27 cellular contexts compared by ENCODE assay signal in genomic region chr5:42779083-42779482, GRCh38. TPM values are rescaled to one million over a fixed set of nuclear protein-coding genes. Genes with fewer than 3 reads are reported as not detected.
DNase-seq lines count a peak whose midpoint lies in the region; ATAC-seq and TF ChIP-seq lines count a peak whose summit lies in the region.
"Had no signal": no experiment of that assay in that cellular context is flagged by ENCODE, and none has a peak within 500 bp of the region (broad histone marks: within the 10 kb centered on the region; RNA-seq: fewer than 3 reads in every experiment).

No MANE protein-coding gene starts in this region.

- ATAC-seq in GM18502 (IDR thresholded peaks at IDR 0.05; ENCODE audit: poor library complexity, unreplicated experiment), result peak; percentile 69
- peak; percentile 72 for ATAC-seq in GM19372 (IDR thresholded peaks at IDR 0.05; ENCODE audit: low read depth, unreplicated experiment)
- ATAC-seq in HG02852 (IDR thresholded peaks at IDR 0.05; ENCODE audit: unreplicated experiment), result peak; percentile 66
- ATAC-seq in HG03280 (IDR thresholded peaks at IDR 0.05; ENCODE audit: unreplicated experiment), result peak; percentile 73
- ATAC-seq in omental fat pad (ENCODE audit: low FRiP score), result no peak
- ATAC-seq in GM19455 (IDR thresholded peaks at IDR 0.05; ENCODE audit: unreplicated experiment), result no peak
- ATAC-seq: body of pancreas; mucosa of descending colon; stimulated activated effector memory CD8-positive, alpha-beta T cell treated with anti-CD3 and anti-CD28 coated beads, Interleukin-12 subunit alpha, Interleukin-12 subunit beta, amount 100 ng/mL, for 72 hours had no signal

- no peak for TF ChIP-seq CTCF in omental fat pad (IDR thresholded peaks at IDR 0.05)

- DNase-seq in C1 segment of cervical spinal cord (lab: John Stamatoyannopoulos, UW) (no peak), omental fat pad (ENCODE audit: low spot score) (no peak)
- no peak for DNase-seq in activated T-cell treated with anti-CD3 and anti-CD28 coated beads, Interleukin-2, amount 50 U/mL, for 48 hours
- DNase-seq: activated CD4-positive, alpha-beta T cell treated with anti-CD3 and anti-CD28 coated beads for 1 hour; activated gamma-delta T cell treated with Interleukin-2 at 50 U/mL for 16 hours; activated T-cell treated with anti-CD3 and anti-CD28 coated beads, Interleukin-2, amount 50 U/mL, for 1 hour; AML-193; body of pancreas; DMS53; effector CD4-positive, alpha-beta T cell; GDM1; head of caudate nucleus; HFFc6; IMR-90; kidney glomerular epithelial cell; mucosa of descending colon; NCI-H1092 treated with DMSO at 0.1 percent for 48 hours; NCI-H2081; NCI-H748 treated with DMSO at 0.1 percent for 48 hours; stimulated activated CD4-positive, alpha-beta T cell treated with anti-CD3 and anti-CD28 coated beads, Interleukin-2, amount 100 ng/mL, for 48 hours had no signal

RNA-seq across cellular contexts. Expression of gene CCDC152, which starts 22.5 kb away (rescaled TPM):
- under 1 TPM; 0.44 to 0.79 (median 0.56) TPM for total RNA-seq in omental fat pad
- total RNA-seq: A172 had no signal

RNA-seq across cellular contexts. Expression of gene SELENOP, which starts 32.6 kb away (rescaled TPM):
- total RNA-seq in omental fat pad, result 1,000 to 10,000 TPM in 2 of 4 donors, 100 to 1,000 TPM in 2; 658 to 1,212 (median 1,008) TPM

Comparison
In these comparisons a context has a peak if more than half of its experiments do, and no peak if none do; other contexts are left out.
1. ATAC-seq: peak in GM18502 (single experiment), GM19372 (single experiment), HG02852 (single experiment) and HG03280 (single experiment); none in omental fat pad (single experiment) and GM19455 (single experiment).